Comparison of ENCODE assay signal across 13 cellular contexts in the genomic region with DNA sequence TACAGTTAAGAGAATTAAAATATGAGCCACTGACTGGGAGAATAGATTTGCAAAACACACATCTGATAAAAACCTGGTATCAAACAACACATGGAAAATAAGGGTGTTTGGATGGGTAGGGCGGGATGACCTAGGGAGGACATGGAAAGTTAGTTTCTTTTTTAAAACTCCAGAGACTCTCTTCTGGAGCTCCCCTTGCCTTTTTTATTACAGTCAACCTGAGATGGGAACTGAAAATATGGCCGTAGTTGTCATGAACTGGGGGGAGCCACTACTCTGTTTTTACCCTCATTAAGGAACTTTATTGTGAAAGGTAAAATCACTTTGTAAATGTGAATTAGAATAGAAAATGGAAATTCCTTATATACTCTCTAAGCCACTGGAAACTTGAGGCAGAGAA.
DNase-seq lines count a peak whose midpoint lies in the region; ATAC-seq and TF ChIP-seq lines count a peak whose summit lies in the region.
"Had no signal": no experiment of that assay in that cellular context is flagged by ENCODE, and none has a peak within 500 bp of the region (broad histone marks: within the 10 kb centered on the region; RNA-seq: fewer than 3 reads in every experiment).

No MANE protein-coding gene starts in this region.

- in situ Hi-C loops in KBM-7 (cut with MboI; ENCODE audit: low pct_unique_long_range_greater_than_20kb, low sequenced_read_pairs), result no loop called here

- no peak for TF ChIP-seq POLR2A in erythroblast (IDR thresholded peaks at IDR 0.05; ENCODE audit: low read length)

- ATAC-seq in GM18867 (IDR thresholded peaks at IDR 0.05; ENCODE audit: unreplicated experiment) (peak; percentile 44), GM21528 (IDR thresholded peaks at IDR 0.05; ENCODE audit: low FRiP score, unreplicated experiment) (peak; percentile 53), HG03108 (IDR thresholded peaks at IDR 0.05; ENCODE audit: unreplicated experiment) (peak; percentile 39)
- ATAC-seq: Right ventricle myocardium inferior had no signal

- DNase-seq in erythroblast (lab: John Stamatoyannopoulos, UW), result peak; percentile 25 to 41
- DNase-seq in NCI-H187 (lab: John Stamatoyannopoulos, UW), result no peak
- no peak for DNase-seq in NCI-H1436 (lab: John Stamatoyannopoulos, UW)
- no peak for DNase-seq in A172 (ENCODE audit: low spot score)
- no peak for DNase-seq in KBM-7
- DNase-seq: activated T-cell treated with anti-CD3 and anti-CD28 coated beads, Interleukin-2, amount 50 U/mL, for 1 hour; CD4-positive, alpha-beta memory T cell; NCI-H526 treated with DMSO at 0.1 percent for 48 hours; stimulated activated naive CD4-positive, alpha-beta T cell treated with Interleukin-2 at 50 U/mL for 16 hours had no signal

Comparison
In these comparisons a context has a peak if more than half of its experiments do, and no peak if none do; other contexts are left out.
1. DNase-seq: peak in erythroblast (2 of 2); none in NCI-H187 (0 of 2), NCI-H1436 (single experiment), A172 (single experiment) and KBM-7 (single experiment).
2. Peak in every context shown above with its lines, with median percentiles within 50 percentile points of each other: ATAC-seq.